Comparison of ENCODE assay signal across 7 cellular contexts in genomic region chr12:30795660-30796507, GRCh38. TPM values are rescaled to one million over a fixed set of nuclear protein-coding genes. Genes with fewer than 3 reads are reported as not detected.
DNase-seq lines count a peak whose midpoint lies in the region; ATAC-seq and TF ChIP-seq lines count a peak whose summit lies in the region.

No MANE protein-coding gene starts in this region.

- H3K4me1 ChIP-seq in muscle layer of colon (ENCODE audit: insufficient read depth, low read length) (peaks cover 4% of the 10 kb centered on the region), stomach (peaks cover 14 to 30% (median 19%) of the 10 kb centered on the region in 4 donors)

- no peak for TF ChIP-seq EP300 in stomach (IDR thresholded peaks at IDR 0.05)

- H3K9me3 Mint-ChIP-seq in activated CD8-positive, alpha-beta memory T cell treated with anti-CD3 and anti-CD28 coated beads, Interleukin-2, amount 10 ng/mL, durations not matched to agents 7 days and 5 days (ENCODE audit: low read depth): no peaks in the 10 kb centered on the region

- ATAC-seq in activated CD8-positive, alpha-beta memory T cell treated with anti-CD3 and anti-CD28 coated beads, Interleukin-2, amount 10 ng/mL, durations not matched to agents 7 days and 5 days: peak; percentile 93

- H3K36me3 ChIP-seq in muscle layer of colon (ENCODE audit: insufficient read depth, low read length) (no peaks in the 10 kb centered on the region), stomach (no peaks in the 10 kb centered on the region)

- H3K9me3 ChIP-seq in muscle layer of colon (ENCODE audit: low read length) (no peaks in the 10 kb centered on the region), stomach (no peaks in the 10 kb centered on the region)

- intact Hi-C loops in stomach (cut with DNase I; ENCODE audit: low total_unique reads): no loop called here

- H3K36me3 Mint-ChIP-seq in activated CD8-positive, alpha-beta memory T cell treated with anti-CD3 and anti-CD28 coated beads, Interleukin-2, amount 10 ng/mL, durations not matched to agents 7 days and 5 days: no peaks in the 10 kb centered on the region

- CTCF ChIA-PET in activated CD8-positive, alpha-beta memory T cell treated with anti-CD3 and anti-CD28 coated beads, Interleukin-2, amount 10 ng/mL, durations not matched to agents 7 days and 5 days (lab: Charles Lee): interaction anchor here (0.9 to 2.6 kb wide), 8 partner anchors 8 to 532 kb away, joined by 3 to 22 read pairs (median 4); partner anchors contain the start of genes CAPRIN2 and DDX11

- peaks cover 7 to 11% of the 10 kb centered on the region in 2 donors for H3K27me3 ChIP-seq in muscle layer of colon (ENCODE audit: control insufficient read depth in 1 of 2, insufficient read depth in 2 of 2, low read length in 2 of 2)
- peaks cover 0 to 30% (median 16%) of the 10 kb centered on the region in 3 donors for H3K27me3 ChIP-seq in stomach

- no peak overlapping the region for H3K27ac ChIP-seq in muscle layer of colon (ENCODE audit: low read depth, low read length)
- peak overlapping the region in 3 of 5 donors; percentile 45 to 68 (median 49) for H3K27ac ChIP-seq in stomach

- no peak for TF ChIP-seq CTCF in GM13976 (IDR thresholded peaks at IDR 0.05; ENCODE audit: borderline replicate concordance, control extremely low read depth, extremely low read depth, insufficient read depth, missing control alignments)
- TF ChIP-seq CTCF in NB4 (IDR thresholded peaks at IDR 0.05; ENCODE audit: low read depth, low read length): no peak
- no peak for TF ChIP-seq CTCF in epithelial cell of proximal tubule (conservative IDR thresholded peaks at IDR 0.05; ENCODE audit: low read depth, low read length)
- TF ChIP-seq CTCF in stomach (IDR thresholded peaks at IDR 0.05): no peak

- H3K4me3 ChIP-seq in NB4 (ENCODE audit: low read depth, low read length) (peak overlapping the region; percentile 65), epithelial cell of proximal tubule (ENCODE audit: low read depth, low read length) (peak overlapping the region; percentile 76), muscle layer of colon (ENCODE audit: low read depth in 1 of 2, low read length in 2 of 2) (peak overlapping the region; percentile 60 to 66), stomach (peak overlapping the region; percentile 57 to 64 (median 63))

- in situ Hi-C loops in GM13976 (cut with MboI; ENCODE audit: low sequenced_read_pairs, unreplicated experiment): no loop called here

- TF ChIP-seq POLR2A in NB4 (IDR thresholded peaks at IDR 0.05; ENCODE audit: extremely low read depth, insufficient read length): peak; percentile 69
- TF ChIP-seq POLR2A in stomach (IDR thresholded peaks at IDR 0.05): no peak

- peak overlapping the region; percentile 81 for H3K4me3 Mint-ChIP-seq in activated CD8-positive, alpha-beta memory T cell treated with anti-CD3 and anti-CD28 coated beads, Interleukin-2, amount 10 ng/mL, durations not matched to agents 7 days and 5 days

- DNase-seq in GM13976 (ENCODE audit: low spot score) (peak; percentile 85), HCEC 1CT (peak; percentile 87), NB4 (ENCODE audit: low read depth) (peak; percentile 93), epithelial cell of proximal tubule (ENCODE audit: low read depth) (no peak), stomach (peak; percentile 37)
- DNase-seq in activated CD8-positive, alpha-beta memory T cell treated with anti-CD3 and anti-CD28 coated beads, Interleukin-2, amount 10 ng/mL, durations not matched to agents 7 days and 5 days: peak; percentile 87

- H3K4me1 Mint-ChIP-seq in activated CD8-positive, alpha-beta memory T cell treated with anti-CD3 and anti-CD28 coated beads, Interleukin-2, amount 10 ng/mL, durations not matched to agents 7 days and 5 days: peaks cover 23% of the 10 kb centered on the region

- H3K27ac Mint-ChIP-seq in activated CD8-positive, alpha-beta memory T cell treated with anti-CD3 and anti-CD28 coated beads, Interleukin-2, amount 10 ng/mL, durations not matched to agents 7 days and 5 days: peak overlapping the region; percentile 79

- H3K9ac ChIP-seq in muscle layer of colon (ENCODE audit: low read length): no peak overlapping the region

- H3K27me3 Mint-ChIP-seq in activated CD8-positive, alpha-beta memory T cell treated with anti-CD3 and anti-CD28 coated beads, Interleukin-2, amount 10 ng/mL, durations not matched to agents 7 days and 5 days: peaks cover 42% of the 10 kb centered on the region

- 0 to 1% (median 1%) methylated on average over 35 to 70 of the region's 70 CpGs for WGBS in stomach, 5 donors

RNA-seq across cellular contexts. Expression of gene CAPRIN2, which starts 41.1 kb away (rescaled TPM):
- total RNA-seq in activated CD8-positive, alpha-beta memory T cell treated with anti-CD3 and anti-CD28 coated beads, Interleukin-2, amount 10 ng/mL, durations not matched to agents 7 days and 5 days: 10 to 100 TPM; 10.0 to 16.2 TPM
- 19.8 and 22.7 TPM in 2 replicates for total RNA-seq in epithelial cell of proximal tubule
- total RNA-seq in stomach: 100 to 1,000 TPM in 2 of 5 donors, 10 to 100 TPM in 3; 22.0 to 154 (median 39.3) TPM
- polyA plus RNA-seq in stomach: 10 to 100 TPM in 1 of 3 donors, 1 to 10 TPM in 2; 6.7 to 13.4 (median 8.7) TPM
